8 cellular contexts compared by ENCODE assay signal in genomic region chr3:10941972-10942371, GRCh38. TPM values are rescaled to one million over a fixed set of nuclear protein-coding genes. Genes with fewer than 3 reads are reported as not detected.
A peak's percentile ranks its signal among the peaks of the same experiment; 100 is the strongest.
DNase-seq lines count a peak whose midpoint lies in the region; ATAC-seq, FAIRE-seq and TF ChIP-seq lines count a peak whose summit lies in the region.

No MANE protein-coding gene starts in this region.

- TF ChIP-seq POLR2A in H54 (IDR thresholded peaks at IDR 0.05; ENCODE audit: low read depth, low read length), result no peak

- H3K4me1 Mint-ChIP-seq in brain, result peaks cover 22% of the 10 kb centered on the region
- H3K4me1 Mint-ChIP-seq in neural crest cell, result peaks cover 9% of the 10 kb centered on the region

- H3K36me3 Mint-ChIP-seq in brain (no peaks in the 10 kb centered on the region), neural crest cell (ENCODE audit: low read depth) (no peaks in the 10 kb centered on the region)

- FAIRE-seq in H54 (lab: Jason Lieb, UNC), result no peak

- DNase-seq in COLO668 (lab: John Stamatoyannopoulos, UW; ENCODE audit: unreplicated experiment) (peak; percentile 6), KBM-7 (peak; percentile 35), neural crest cell (ENCODE audit: low read depth, low spot score) (peak; percentile 25), NOMO-1 treated with DMSO at 0.1 percent for 48 hours (lab: John Stamatoyannopoulos, UW; ENCODE audit: unreplicated experiment) (no peak), NCI-H748 treated with DMSO at 0.1 percent for 48 hours (lab: John Stamatoyannopoulos, UW) (no peak), H54 (ENCODE audit: insufficient read length, low spot score) (no peak)

- no peaks in the 10 kb centered on the region for H3K9me3 Mint-ChIP-seq in brain
- no peaks in the 10 kb centered on the region for H3K9me3 Mint-ChIP-seq in neural crest cell

- in situ Hi-C loops in KBM-7 (cut with MboI; ENCODE audit: low pct_unique_long_range_greater_than_20kb, low sequenced_read_pairs), result no loop called here

- H3K27ac Mint-ChIP-seq in brain, result no peak overlapping the region
- no peak overlapping the region for H3K27ac Mint-ChIP-seq in neural crest cell (ENCODE audit: unreplicated experiment)

- no peak for ATAC-seq in HG02885 (IDR thresholded peaks at IDR 0.05; ENCODE audit: poor library complexity, unreplicated experiment)

- H3K4me3 Mint-ChIP-seq in brain (no peak overlapping the region), neural crest cell (no peak overlapping the region)

- peaks cover 17% of the 10 kb centered on the region for H3K27me3 Mint-ChIP-seq in brain
- H3K27me3 Mint-ChIP-seq in neural crest cell (ENCODE audit: low read depth), result no peaks in the 10 kb centered on the region

- peak; percentile 45 to 67 for TF ChIP-seq CTCF in brain (conservative IDR thresholded peaks at IDR 0.05)
- peak; percentile 67 for TF ChIP-seq CTCF in neural crest cell (conservative IDR thresholded peaks at IDR 0.05)

RNA-seq across cellular contexts. Expression of gene SLC6A1, which starts 50.6 kb away (rescaled TPM):
- polyA plus RNA-seq in brain (ENCODE audit: insufficient read depth, low read depth, low replicate concordance), result 47.7 TPM
- total RNA-seq in neural crest cell, result 0.42 and 0.45 TPM in 2 replicates

Comparison
In these comparisons a context has a peak if more than half of its experiments do, and no peak if none do; other contexts are left out.
1. DNase-seq: peak in COLO668 (single experiment), KBM-7 (single experiment) and neural crest cell (single experiment); none in NOMO-1 treated with DMSO at 0.1 percent for 48 hours (single experiment), NCI-H748 treated with DMSO at 0.1 percent for 48 hours (single experiment) and H54 (single experiment).